8 cellular contexts compared by ENCODE assay signal in genomic region chr13:97225533-97225932, GRCh38. TPM values are rescaled to one million over a fixed set of nuclear protein-coding genes. Genes with fewer than 3 reads are reported as not detected.
DNase-seq lines count a peak whose midpoint lies in the region; ATAC-seq and TF ChIP-seq lines count a peak whose summit lies in the region.

No MANE protein-coding gene starts in this region.

- ATAC-seq in left cardiac atrium (no peak), HG03460 (IDR thresholded peaks at IDR 0.05; ENCODE audit: unreplicated experiment) (no peak)

- DNase-seq in right atrium auricular region (ENCODE audit: low spot score), result no peak
- DNase-seq in left cardiac atrium, result no peak
- no peak for DNase-seq in cardiac fibroblast (ENCODE audit: low read depth in 2 of 2)
- DNase-seq in uterus, result no peak
- no peak for DNase-seq in NCI-H2029 (lab: John Stamatoyannopoulos, UW)
- DNase-seq in NCI-H1436 (lab: John Stamatoyannopoulos, UW), result no peak

- H3K9me3 ChIP-seq in right atrium auricular region, result no peaks in the 10 kb centered on the region
- no peaks in the 10 kb centered on the region for H3K9me3 ChIP-seq in muscle layer of colon (ENCODE audit: low read length)
- no peaks in the 10 kb centered on the region for H3K9me3 ChIP-seq in uterus

- H3K4me3 ChIP-seq in right atrium auricular region, result peak overlapping the region; percentile 60 to 67
- H3K4me3 ChIP-seq in cardiac fibroblast (replicated peaks in 1 of 2; ENCODE audit: low read depth in 2 of 2, low read length in 2 of 2), result peak overlapping the region; percentile 67 to 74
- peak overlapping the region; percentile 2 to 69 for H3K4me3 ChIP-seq in muscle layer of colon (ENCODE audit: low read depth in 1 of 2, low read length in 2 of 2)
- peak overlapping the region; percentile 52 to 70 for H3K4me3 ChIP-seq in uterus

- H3K36me3 ChIP-seq in right atrium auricular region (no peaks in the 10 kb centered on the region), muscle layer of colon (ENCODE audit: insufficient read depth, low read length) (no peaks in the 10 kb centered on the region), uterus (no peaks in the 10 kb centered on the region)

- intact Hi-C loops in left cardiac atrium (cut with DNase I), result loop anchor here in 1 of 2 donors (10.0 kb wide), 1 partner anchor 209 kb away; the partner anchor contains the start of gene RAP2A
- intact Hi-C loops in uterus (cut with DNase I; ENCODE audit: low total_unique reads), result loop anchor here (10.0 kb wide), 1 partner anchor 119 kb away; no protein-coding TSS in a partner anchor

- H3K4me1 ChIP-seq in right atrium auricular region (peaks cover 0 to 66% of the 10 kb centered on the region in 2 donors), muscle layer of colon (ENCODE audit: insufficient read depth, low read length) (peaks cover 54% of the 10 kb centered on the region), uterus (peaks cover 0 to 8% of the 10 kb centered on the region in 2 donors)

- no peak for TF ChIP-seq POLR2A in uterus (IDR thresholded peaks at IDR 0.05)

- no peak for TF ChIP-seq CTCF in right atrium auricular region (IDR thresholded peaks at IDR 0.05)
- no peak for TF ChIP-seq CTCF in cardiac fibroblast (IDR thresholded peaks at IDR 0.05; ENCODE audit: low read depth, low read length)
- TF ChIP-seq CTCF in uterus (IDR thresholded peaks at IDR 0.05), result no peak

- H3K27me3 ChIP-seq in right atrium auricular region (no peaks in the 10 kb centered on the region), muscle layer of colon (ENCODE audit: control insufficient read depth in 1 of 2, insufficient read depth in 2 of 2, low read length in 2 of 2) (no peaks in the 10 kb centered on the region), uterus (no peaks in the 10 kb centered on the region)

- H3K27ac ChIP-seq in right atrium auricular region, result peak overlapping the region; percentile 91
- peak overlapping the region; percentile 96 for H3K27ac ChIP-seq in muscle layer of colon (ENCODE audit: low read depth, low read length)
- H3K27ac ChIP-seq in uterus, result peak overlapping the region; percentile 93 to 97

- H3K9ac ChIP-seq in muscle layer of colon (ENCODE audit: low read length), result peak overlapping the region; percentile 88

RNA-seq across cellular contexts. Expression of gene MBNL2, which starts 3.4 kb away (rescaled TPM):
- total RNA-seq in right atrium auricular region (10 to 100 TPM; 62.0 to 81.6 TPM), left cardiac atrium (10 to 100 TPM; 52.0 to 60.3 TPM), uterus (100 to 1,000 TPM in 1 of 4 donors, 10 to 100 TPM in 3; 50.7 to 115 (median 72.0) TPM)
